In the genomic region with DNA sequence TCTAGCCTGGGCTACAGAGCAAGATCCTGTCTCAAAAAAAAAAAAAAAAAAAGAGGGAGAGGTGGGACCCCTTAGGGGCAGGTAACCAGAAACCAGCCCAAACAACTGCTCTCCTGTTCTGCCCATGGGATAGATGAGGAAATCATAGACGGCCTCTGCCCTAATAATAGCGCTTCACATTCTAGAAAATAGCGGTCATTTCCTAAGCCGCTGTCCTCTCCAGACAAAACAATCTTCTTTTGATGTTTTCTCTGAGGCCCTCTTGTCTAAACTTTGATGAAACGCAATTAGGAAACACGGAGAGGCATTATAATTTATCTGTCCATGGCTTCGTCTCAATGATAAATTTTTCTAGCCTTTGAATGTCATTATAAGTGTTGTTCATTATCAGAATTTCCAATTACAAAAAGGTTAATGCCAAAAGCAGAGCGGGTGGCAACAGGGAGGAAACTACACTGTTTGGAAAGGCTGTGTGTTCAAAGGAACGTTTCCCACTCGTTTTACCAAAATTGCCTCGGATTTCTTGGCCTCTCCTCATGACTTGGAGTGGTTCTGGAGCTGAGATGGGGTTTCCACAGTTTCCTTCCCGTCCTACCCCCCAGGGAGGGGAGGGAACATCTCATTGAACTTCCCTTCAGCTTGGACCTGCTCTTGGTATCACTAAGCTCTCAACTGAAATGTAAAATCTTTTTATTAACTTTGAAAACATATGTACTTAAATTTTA, we compare ENCODE assay signal across 33 cellular contexts.
DNase-seq lines count a peak whose midpoint lies in the region; ATAC-seq and TF ChIP-seq lines count a peak whose summit lies in the region.
"Had no signal": no experiment of that assay in that cellular context is flagged by ENCODE, and none has a peak within 500 bp of the region (broad histone marks: within the 10 kb centered on the region; RNA-seq: fewer than 3 reads in every experiment).

No MANE protein-coding gene starts in this region.

- CTCF ChIA-PET in activated CD8-positive, alpha-beta memory T cell treated with anti-CD3 and anti-CD28 coated beads, Interleukin-2, amount 10 ng/mL, durations not matched to agents 7 days and 5 days (lab: Charles Lee), result no interaction called here

- no peaks in the 10 kb centered on the region for H3K36me3 Mint-ChIP-seq in activated CD8-positive, alpha-beta memory T cell treated with anti-CD3 and anti-CD28 coated beads, Interleukin-2, amount 10 ng/mL, durations not matched to agents 7 days and 5 days
- H3K36me3 Mint-ChIP-seq in naive thymus-derived CD8-positive, alpha-beta T cell, result no peaks in the 10 kb centered on the region
- H3K36me3 Mint-ChIP-seq: activated naive CD8-positive, alpha-beta T cell treated with anti-CD3 and anti-CD28 coated beads for 36 hours; CD4-positive, CD25-positive, alpha-beta regulatory T cell; IgD-negative memory B cell had no signal

- H3K4me1 ChIP-seq in GM23248 (ENCODE audit: insufficient read depth), result no peaks in the 10 kb centered on the region
- H3K4me1 ChIP-seq in gastroesophageal sphincter, result no peaks in the 10 kb centered on the region
- H3K4me1 ChIP-seq in testis, result peaks cover 16% of the 10 kb centered on the region
- H3K4me1 ChIP-seq: A549, lower lobe of right lung, parathyroid adenoma, SJCRH30, upper lobe of right lung had no signal

- peak overlapping the region; percentile 57; the same call in 1 of the 2 replicates for H2AFZ ChIP-seq in GM23248
- H2AFZ ChIP-seq: parathyroid adenoma had no signal

- WGBS in GM23248 (ENCODE audit: low coverage in 1 of 2, low lambda C conversion rate in 2 of 2, missing lambda C conversion rate in 2 of 2), 2 experiments, result 4 to 5% methylated on average over 12 of the region's 12 CpGs
- WGBS in gastroesophageal sphincter (ENCODE audit: low coverage in 1 of 2), 2 donors, result 28 to 52% methylated on average over 7 to 9 of the region's 12 CpGs
- WGBS in testis, 2 donors, result 47 to 60% methylated on average over 12 of the region's 12 CpGs

- H3K27ac ChIP-seq in GM23248, result no peak overlapping the region
- H3K27ac ChIP-seq in gastroesophageal sphincter, result no peak overlapping the region
- peak overlapping the region in 1 of 2 donors; percentile 51 for H3K27ac ChIP-seq in testis
- H3K27ac ChIP-seq: A549, lower lobe of right lung, parathyroid adenoma, SJCRH30, upper lobe of right lung had no signal

- intact Hi-C loops in testis (cut with DNase I; ENCODE audit: low total_unique reads), result no loop called here

- no peak for TF ChIP-seq EP300 in gastroesophageal sphincter (IDR thresholded peaks at IDR 0.05)

- H3K79me2 ChIP-seq in GM23248 (ENCODE audit: insufficient read depth), result no peaks in the 10 kb centered on the region
- H3K79me2 ChIP-seq: parathyroid adenoma had no signal

- TF ChIP-seq CTCF in gastroesophageal sphincter (IDR thresholded peaks at IDR 0.05) (no peak), testis (IDR thresholded peaks at IDR 0.05) (no peak), GM13976 (IDR thresholded peaks at IDR 0.05; ENCODE audit: borderline replicate concordance, control extremely low read depth, extremely low read depth, insufficient read depth, missing control alignments) (no peak)

- H3K9me3 Mint-ChIP-seq in activated CD8-positive, alpha-beta memory T cell treated with anti-CD3 and anti-CD28 coated beads, Interleukin-2, amount 10 ng/mL, durations not matched to agents 7 days and 5 days (ENCODE audit: low read depth), result no peaks in the 10 kb centered on the region
- H3K9me3 Mint-ChIP-seq in naive thymus-derived CD8-positive, alpha-beta T cell, result peaks cover 0 to 2% (median 0%) of the 10 kb centered on the region in 9 donors
- H3K9me3 Mint-ChIP-seq: activated CD4-positive, alpha-beta T cell treated with anti-CD3 and anti-CD28 coated beads, Interleukin-2, amount 10 ng/mL, durations not matched to agents 7 days and 5 days; activated naive CD8-positive, alpha-beta T cell treated with anti-CD3 and anti-CD28 coated beads for 36 hours; activated T-cell treated with anti-CD3 and anti-CD28 coated beads, Interleukin-2, amount 50 U/mL, for 24 hours; effector memory CD8-positive, alpha-beta T cell; IgD-negative memory B cell; neural crest cell had no signal

- H3K27me3 Mint-ChIP-seq in activated CD8-positive, alpha-beta memory T cell treated with anti-CD3 and anti-CD28 coated beads, Interleukin-2, amount 10 ng/mL, durations not matched to agents 7 days and 5 days, result peaks cover 3% of the 10 kb centered on the region
- peaks cover 2 to 14% (median 12%) of the 10 kb centered on the region in 5 donors for H3K27me3 Mint-ChIP-seq in naive thymus-derived CD8-positive, alpha-beta T cell

- H3K4me1 Mint-ChIP-seq in activated CD8-positive, alpha-beta memory T cell treated with anti-CD3 and anti-CD28 coated beads, Interleukin-2, amount 10 ng/mL, durations not matched to agents 7 days and 5 days, result no peaks in the 10 kb centered on the region
- peaks cover 0 to 2% (median 0%) of the 10 kb centered on the region in 4 donors for H3K4me1 Mint-ChIP-seq in naive thymus-derived CD8-positive, alpha-beta T cell
- H3K4me1 Mint-ChIP-seq: activated CD4-positive, alpha-beta T cell treated with anti-CD3 and anti-CD28 coated beads, Interleukin-2, amount 10 ng/mL, durations not matched to agents 7 days and 5 days; activated naive CD8-positive, alpha-beta T cell treated with anti-CD3 and anti-CD28 coated beads for 36 hours; CD4-positive, CD25-positive, alpha-beta regulatory T cell; IgD-negative memory B cell; neural crest cell had no signal

- H3K9me3 ChIP-seq in GM23248 (ENCODE audit: low read depth) (no peaks in the 10 kb centered on the region), gastroesophageal sphincter (no peaks in the 10 kb centered on the region), testis (no peaks in the 10 kb centered on the region)
- H3K9me3 ChIP-seq: A549, lower lobe of right lung, SJCRH30, upper lobe of right lung had no signal

- H3F3A ChIP-seq in GM23248 (ENCODE audit: insufficient read depth), result no peaks in the 10 kb centered on the region

- no peak overlapping the region for H3K4me2 ChIP-seq in GM23248 (ENCODE audit: unreplicated experiment)
- H3K4me2 ChIP-seq: A549 had no signal

- H3K27me3 ChIP-seq in GM23248 (replicated peaks; ENCODE audit: insufficient read depth), result peaks cover 7% of the 10 kb centered on the region; the same call in 1 of the 2 replicates
- H3K27me3 ChIP-seq in gastroesophageal sphincter, result no peaks in the 10 kb centered on the region
- no peaks in the 10 kb centered on the region for H3K27me3 ChIP-seq in testis
- H3K27me3 ChIP-seq: SJCRH30, upper lobe of right lung had no signal

- no peaks in the 10 kb centered on the region for H4K20me1 ChIP-seq in GM23248 (ENCODE audit: insufficient read depth)

- H3K36me3 ChIP-seq in GM23248 (ENCODE audit: low read depth), result no peaks in the 10 kb centered on the region
- no peaks in the 10 kb centered on the region for H3K36me3 ChIP-seq in gastroesophageal sphincter
- no peaks in the 10 kb centered on the region for H3K36me3 ChIP-seq in testis (ENCODE audit: low read depth, missing control alignments)
- H3K36me3 ChIP-seq: lower lobe of right lung, SJCRH30, upper lobe of right lung had no signal

- no peak overlapping the region for H3K27ac Mint-ChIP-seq in activated CD8-positive, alpha-beta memory T cell treated with anti-CD3 and anti-CD28 coated beads, Interleukin-2, amount 10 ng/mL, durations not matched to agents 7 days and 5 days
- H3K27ac Mint-ChIP-seq in naive thymus-derived CD8-positive, alpha-beta T cell, result no peak overlapping the region
- H3K27ac Mint-ChIP-seq: activated CD4-positive, alpha-beta T cell treated with anti-CD3 and anti-CD28 coated beads, Interleukin-2, amount 10 ng/mL, durations not matched to agents 7 days and 5 days; activated naive CD8-positive, alpha-beta T cell treated with anti-CD3 and anti-CD28 coated beads for 36 hours; activated T-cell treated with anti-CD3 and anti-CD28 coated beads, Interleukin-2, amount 50 U/mL, for 24 hours; CD4-positive, CD25-positive, alpha-beta regulatory T cell; effector memory CD8-positive, alpha-beta T cell; HFFc6; IgD-negative memory B cell had no signal

- POLR2A ChIA-PET in naive thymus-derived CD8-positive, alpha-beta T cell (lab: Charles Lee), result no interaction called here

- no peak overlapping the region for H3K9ac ChIP-seq in GM23248
- H3K9ac ChIP-seq: parathyroid adenoma had no signal

- H3K4me3 ChIP-seq in GM23248 (no peak overlapping the region), gastroesophageal sphincter (no peak overlapping the region), testis (no peak overlapping the region)
- H3K4me3 ChIP-seq: A549, lower lobe of right lung, SJCRH30, upper lobe of right lung had no signal

- TF ChIP-seq POLR2A in gastroesophageal sphincter (IDR thresholded peaks at IDR 0.05) (no peak), testis (IDR thresholded peaks at IDR 0.05) (no peak)

- no peak overlapping the region for H3K4me3 Mint-ChIP-seq in activated CD8-positive, alpha-beta memory T cell treated with anti-CD3 and anti-CD28 coated beads, Interleukin-2, amount 10 ng/mL, durations not matched to agents 7 days and 5 days
- H3K4me3 Mint-ChIP-seq in naive thymus-derived CD8-positive, alpha-beta T cell, result no peak overlapping the region
- H3K4me3 Mint-ChIP-seq: activated CD4-positive, alpha-beta T cell treated with anti-CD3 and anti-CD28 coated beads, Interleukin-2, amount 10 ng/mL, durations not matched to agents 7 days and 5 days; activated naive CD8-positive, alpha-beta T cell treated with anti-CD3 and anti-CD28 coated beads for 36 hours; activated T-cell treated with anti-CD3 and anti-CD28 coated beads, Interleukin-2, amount 50 U/mL, for 24 hours; CD4-positive, CD25-positive, alpha-beta regulatory T cell; effector memory CD8-positive, alpha-beta T cell; HFFc6; IgD-negative memory B cell; neural crest cell had no signal

- H3K9me2 ChIP-seq in GM23248 (ENCODE audit: insufficient read depth), result no peaks in the 10 kb centered on the region

- peak; percentile 77 for ATAC-seq in gastroesophageal sphincter
- no peak for ATAC-seq in activated CD8-positive, alpha-beta memory T cell treated with anti-CD3 and anti-CD28 coated beads, Interleukin-2, amount 10 ng/mL, durations not matched to agents 7 days and 5 days
- no peak for ATAC-seq in naive thymus-derived CD8-positive, alpha-beta T cell
- ATAC-seq: A549; effector memory CD8-positive, alpha-beta T cell; lower lobe of right lung; upper lobe of right lung had no signal

- DNase-seq in GM23248 (peak; percentile 26), midbrain (lab: John Stamatoyannopoulos, UW) (peak; percentile 22), testis (peak; percentile 55), GM13976 (ENCODE audit: low spot score) (no peak), SHP77 (lab: John Stamatoyannopoulos, UW) (no peak)
- no peak for DNase-seq in activated CD8-positive, alpha-beta memory T cell treated with anti-CD3 and anti-CD28 coated beads, Interleukin-2, amount 10 ng/mL, durations not matched to agents 7 days and 5 days
- DNase-seq in naive thymus-derived CD8-positive, alpha-beta T cell, result no peak
- DNase-seq: activated CD4-positive, alpha-beta T cell treated with anti-CD3 and anti-CD28 coated beads, Interleukin-2, amount 10 ng/mL, durations not matched to agents 7 days and 5 days; activated effector memory CD4-positive, alpha-beta T cell treated with anti-CD3 and anti-CD28 coated beads, Interleukin-2, amount 50 U/mL, for 16 hours; activated naive CD8-positive, alpha-beta T cell treated with anti-CD3 and anti-CD28 coated beads for 36 hours; activated T-cell treated with anti-CD3 and anti-CD28 coated beads, Interleukin-2, amount 50 U/mL, for 24 hours; AML-193; CD4-positive, CD25-positive, alpha-beta regulatory T cell; DND-41; effector memory CD8-positive, alpha-beta T cell; erythroblast; foreskin fibroblast; GF-D8; GOT3; HFFc6; kidney; lower lobe of right lung; NCI-H1694 treated with DMSO at 0.1 percent for 48 hours; NCI-H446; NCI-H774; SJCRH30; stimulated activated CD4-positive, alpha-beta T cell treated with anti-CD3 and anti-CD28 coated beads, Interleukin-4, amount 100 ng/mL, for 24 hours; upper lobe of right lung had no signal

- in situ Hi-C loops in GM23248 (cut with MboI) (no loop called here), GM13976 (cut with MboI; ENCODE audit: low sequenced_read_pairs, unreplicated experiment) (no loop called here)

Comparison
In these comparisons a context has a peak if more than half of its experiments do, and no peak if none do; other contexts are left out.
1. DNase-seq: peak in GM23248 (single experiment), midbrain (single experiment) and testis (single experiment); none in activated CD8-positive, alpha-beta memory T cell treated with anti-CD3 and anti-CD28 coated beads, Interleukin-2, amount 10 ng/mL, durations not matched to agents 7 days and 5 days (single experiment), GM13976 (single experiment), SHP77 (0 of 2) and naive thymus-derived CD8-positive, alpha-beta T cell (0 of 10).